22 cellular contexts compared by ENCODE assay signal in genomic region chr20:38209736-38210405, GRCh38. TPM values are rescaled to one million over a fixed set of nuclear protein-coding genes. Genes with fewer than 3 reads are reported as not detected.
DNase-seq lines count a peak whose midpoint lies in the region; ATAC-seq and TF ChIP-seq lines count a peak whose summit lies in the region.
"Had no signal": no experiment of that assay in that cellular context is flagged by ENCODE, and none has a peak within 500 bp of the region (broad histone marks: within the 10 kb centered on the region; RNA-seq: fewer than 3 reads in every experiment).

No MANE protein-coding gene starts in this region.

- H3K36me3 ChIP-seq in right atrium auricular region (no peaks in the 10 kb centered on the region), thoracic aorta (no peaks in the 10 kb centered on the region)
- H3K36me3 ChIP-seq: neural progenitor cell, SJCRH30, suprapubic skin had no signal

- H3K4me3 ChIP-seq in right atrium auricular region (no peak overlapping the region), thoracic aorta (no peak overlapping the region)
- H3K4me3 ChIP-seq: neural progenitor cell, SJCRH30, suprapubic skin had no signal

- H3K27me3 ChIP-seq in right atrium auricular region = no peaks in the 10 kb centered on the region
- H3K27me3 ChIP-seq in thoracic aorta (replicated peaks; ENCODE audit: insufficient read depth) = no peaks in the 10 kb centered on the region
- H3K27me3 ChIP-seq: neural progenitor cell, SJCRH30, suprapubic skin had no signal

- H3K4me1 ChIP-seq in right atrium auricular region (peaks cover 0 to 51% of the 10 kb centered on the region in 2 donors), thoracic aorta (ENCODE audit: control insufficient read depth in 1 of 2, low read depth in 2 of 2) (peaks cover 4 to 37% of the 10 kb centered on the region in 2 donors)
- H3K4me1 ChIP-seq: neural progenitor cell had no signal

- intact Hi-C loops in left ventricle myocardium superior (cut with micrococcal nuclease) = no loop called here

- POLR2A ChIA-PET in GM10248 (lab: Yijun Ruan, JAX) = interaction anchor here (0.6 kb wide), 1 partner anchor 117 kb away, joined by 6 read pairs; no protein-coding TSS in a partner anchor

- CTCF ChIA-PET in GM10248 (lab: Yijun Ruan, JAX) = interaction anchor here (0.8 to 7.6 kb wide), 4 partner anchors 11 to 225 kb away, joined by 3 to 86 read pairs (median 4); partner anchors contain the start of gene SNHG17

- H3K9me3 ChIP-seq in right atrium auricular region = no peaks in the 10 kb centered on the region
- no peaks in the 10 kb centered on the region for H3K9me3 ChIP-seq in thoracic aorta
- H3K9me3 ChIP-seq: SJCRH30, suprapubic skin had no signal

- ATAC-seq in left ventricle myocardium superior (no peak), thoracic aorta (ENCODE audit: insufficient number of reproducible peaks, low FRiP score, low read depth) (no peak)
- ATAC-seq: activated CD4-positive, CD25-positive, alpha-beta regulatory T cell treated with anti-CD3 and anti-CD28 coated beads, Interleukin-2, amount 50 U/mL, for 24 hours; left colon had no signal

- TF ChIP-seq CTCF in right atrium auricular region (IDR thresholded peaks at IDR 0.05) (no peak), thoracic aorta (IDR thresholded peaks at IDR 0.05) (no peak), GM10248 (IDR thresholded peaks at IDR 0.05; ENCODE audit: control extremely low read depth, extremely low read depth, low read depth, missing control alignments) (no peak)

- H3K27ac ChIP-seq in right atrium auricular region = peak overlapping the region; percentile 77 to 88
- peak overlapping the region; percentile 8 to 46 for H3K27ac ChIP-seq in thoracic aorta
- H3K27ac ChIP-seq: KMS-11, neural progenitor cell, SJCRH30, suprapubic skin had no signal

- no peak for DNase-seq in right atrium auricular region (ENCODE audit: low spot score)
- DNase-seq in left ventricle myocardium superior = no peak
- peak; percentile 50 for DNase-seq in RPMI7951 (ENCODE audit: low read depth)
- peak; percentile 22 for DNase-seq in islet precursor cell
- DNase-seq in thoracic aorta (ENCODE audit: low spot score) = no peak
- DNase-seq in 8988T = no peak
- DNase-seq in GM10248 (ENCODE audit: extremely low spot score) = no peak
- no peak for DNase-seq in nucleus accumbens (lab: John Stamatoyannopoulos, UW)
- DNase-seq: CD4-positive, CD25-positive, alpha-beta regulatory T cell; dermis blood vessel endothelial cell; left colon; NCI-H1105; SJCRH30; stimulated activated CD4-positive, alpha-beta T cell treated with anti-CD3 and anti-CD28 coated beads, Interleukin-12 subunit alpha, Interleukin-12 subunit beta, amount 100 ng/mL, for 4 hours; stimulated activated CD8-positive, alpha-beta memory T cell treated with anti-CD3 and anti-CD28 coated beads, Interleukin-4, amount 100 ng/mL, for 48 hours; T-helper 9 cell had no signal

RNA-seq across cellular contexts. Expression of gene TGM2, which starts 44.8 kb away (rescaled TPM):
- 1,000 to 10,000 TPM in 1 of 2 donors, 100 to 1,000 TPM in 1; 680 to 1,303 TPM for total RNA-seq in right atrium auricular region
- 473 TPM for total RNA-seq in left ventricle myocardium superior
- 650 and 793 TPM in 2 replicates for total RNA-seq in RPMI7951 (2014; rRNA removed; shearing (Covaris generic))
- 100 to 1,000 TPM; 371 to 755 TPM for total RNA-seq in thoracic aorta
- total RNA-seq: activated T-helper 1 cell treated with anti-CD3 and anti-CD28 coated beads, Interleukin-12 subunit alpha, Interleukin-12 subunit beta, Interleukin-2, Interleukin-4 antibody, amounts not matched to agents 30 ng/mL and 10 ng/mL and 1 ng/mL, durations not matched to agents 14 hours and 24 hours and 36 hours; CD4-positive, CD25-positive, alpha-beta regulatory T cell; OCI-LY7 had no signal

RNA-seq across cellular contexts. Expression of gene KIAA1755, which starts 50.7 kb away (rescaled TPM):
- total RNA-seq in right atrium auricular region (1 to 10 TPM; 3.1 to 4.2 TPM), left ventricle myocardium superior (5.3 TPM), thoracic aorta (10 to 100 TPM; 11.0 to 45.4 TPM)
- total RNA-seq in RPMI7951 (2014; rRNA removed; shearing (Covaris generic)) = 0.59 and 1.1 TPM in 2 replicates
- total RNA-seq: activated T-helper 1 cell treated with anti-CD3 and anti-CD28 coated beads, Interleukin-12 subunit alpha, Interleukin-12 subunit beta, Interleukin-2, Interleukin-4 antibody, amounts not matched to agents 30 ng/mL and 10 ng/mL and 1 ng/mL, durations not matched to agents 14 hours and 24 hours and 36 hours; CD4-positive, CD25-positive, alpha-beta regulatory T cell; OCI-LY7 had no signal

Comparison
In these comparisons a context has a peak if more than half of its experiments do, and no peak if none do; other contexts are left out.
1. DNase-seq: peak in RPMI7951 (single experiment) and islet precursor cell (single experiment); none in right atrium auricular region (single experiment), left ventricle myocardium superior (single experiment), thoracic aorta (single experiment), 8988T (single experiment), GM10248 (single experiment) and nucleus accumbens (0 of 56).